1 cellular context compared by ENCODE assay signal in the genomic region with DNA sequence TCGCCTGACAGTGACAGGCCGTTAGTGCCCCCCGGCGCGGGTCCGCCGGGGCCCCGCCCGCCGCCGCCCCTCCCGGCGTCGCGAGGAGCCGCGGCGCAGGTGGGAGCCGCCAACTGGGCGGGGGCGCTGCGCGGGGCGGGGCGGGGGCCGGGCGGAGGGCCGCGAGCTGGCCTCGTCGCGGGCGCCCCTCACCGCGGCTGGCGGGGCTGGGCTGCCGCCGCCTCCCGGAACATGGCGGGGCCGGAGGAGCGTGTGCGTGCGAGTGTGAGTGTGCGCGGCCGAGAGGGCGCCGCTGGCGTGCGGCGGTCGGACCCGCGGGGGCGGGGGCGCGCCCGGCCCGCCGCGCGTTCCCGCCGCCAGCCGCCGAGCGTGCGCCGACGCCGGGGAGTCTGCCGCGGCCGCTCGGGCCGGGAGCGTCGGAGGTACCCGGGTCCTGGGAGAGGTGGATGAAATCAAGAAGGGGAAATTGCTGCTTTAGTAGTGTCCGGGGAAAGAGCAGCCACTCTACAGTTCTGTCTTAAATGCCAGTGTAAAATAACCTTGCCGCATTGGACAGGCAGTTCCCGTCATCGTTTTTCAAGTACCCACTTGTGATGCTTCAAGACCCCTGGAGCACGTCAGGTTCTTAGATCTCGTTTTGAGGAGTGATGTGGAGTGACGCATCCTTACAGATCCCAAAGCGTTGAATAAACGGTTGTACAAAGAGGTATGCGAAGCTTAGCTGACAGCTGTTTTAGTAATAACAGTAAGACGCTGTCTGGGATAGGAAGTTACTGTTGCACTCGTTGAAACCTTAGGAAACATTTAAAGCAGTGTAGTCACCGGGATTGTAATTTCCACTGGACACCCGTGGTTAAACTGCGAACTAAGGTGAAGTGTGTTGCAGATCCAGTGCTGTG.
TF ChIP-seq lines count a peak whose summit lies in the region.

No MANE protein-coding gene starts in this region.

TF ChIP-seq in HEK293, 187 proteins besides CTCF, POLR2A, EP300 and RAD21 (continued from another document):
- 0 out of 2 replicates have a peak, but pooled peaks have one; percentile 27 for TF ChIP-seq ATF2 (tag by site-specific recombination; IDR thresholded peaks at IDR 0.05; ENCODE audit: low read depth)
- no peak for TF ChIP-seq ZNF169 (tag by site-specific recombination; IDR thresholded peaks at IDR 0.05)
- TF ChIP-seq MYNN (tag by site-specific recombination; IDR thresholded peaks at IDR 0.05; ENCODE audit: borderline replicate concordance): no peak
- TF ChIP-seq MZF1 (tag by site-specific recombination; IDR thresholded peaks at IDR 0.05; ENCODE audit: borderline replicate concordance): 0 out of 2 replicates have a peak, but pooled peaks have one; percentile 34
- TF ChIP-seq ZBTB20 (tag by site-specific recombination; IDR thresholded peaks at IDR 0.05): peak; percentile 54; the same call in 1 of the 2 replicates
- 0 out of 2 replicates have a peak, but pooled peaks have one; percentile 49 for TF ChIP-seq ZBTB21 (tag by site-specific recombination; IDR thresholded peaks at IDR 0.05)
- no peak for TF ChIP-seq ZNF211 (tag by site-specific recombination; IDR thresholded peaks at IDR 0.05; ENCODE audit: low read depth)
- TF ChIP-seq ZXDB (tag by site-specific recombination; IDR thresholded peaks at IDR 0.05): peak; percentile 55; the same call in 1 of the 2 replicates
- TF ChIP-seq ZNF280C (tag by site-specific recombination; IDR thresholded peaks at IDR 0.05): no peak
- TF ChIP-seq ZNF366 (tag by site-specific recombination; conservative IDR thresholded peaks at IDR 0.05): peak; percentile 35; the same call in 1 of the 2 replicates
- no peak for TF ChIP-seq ZNF843 (tag by site-specific recombination; IDR thresholded peaks at IDR 0.05)
- TF ChIP-seq IKZF3 (tag by site-specific recombination; IDR thresholded peaks at IDR 0.05): peak; percentile 28; the same call in 1 of the 2 replicates
- TF ChIP-seq, protein P1, sequence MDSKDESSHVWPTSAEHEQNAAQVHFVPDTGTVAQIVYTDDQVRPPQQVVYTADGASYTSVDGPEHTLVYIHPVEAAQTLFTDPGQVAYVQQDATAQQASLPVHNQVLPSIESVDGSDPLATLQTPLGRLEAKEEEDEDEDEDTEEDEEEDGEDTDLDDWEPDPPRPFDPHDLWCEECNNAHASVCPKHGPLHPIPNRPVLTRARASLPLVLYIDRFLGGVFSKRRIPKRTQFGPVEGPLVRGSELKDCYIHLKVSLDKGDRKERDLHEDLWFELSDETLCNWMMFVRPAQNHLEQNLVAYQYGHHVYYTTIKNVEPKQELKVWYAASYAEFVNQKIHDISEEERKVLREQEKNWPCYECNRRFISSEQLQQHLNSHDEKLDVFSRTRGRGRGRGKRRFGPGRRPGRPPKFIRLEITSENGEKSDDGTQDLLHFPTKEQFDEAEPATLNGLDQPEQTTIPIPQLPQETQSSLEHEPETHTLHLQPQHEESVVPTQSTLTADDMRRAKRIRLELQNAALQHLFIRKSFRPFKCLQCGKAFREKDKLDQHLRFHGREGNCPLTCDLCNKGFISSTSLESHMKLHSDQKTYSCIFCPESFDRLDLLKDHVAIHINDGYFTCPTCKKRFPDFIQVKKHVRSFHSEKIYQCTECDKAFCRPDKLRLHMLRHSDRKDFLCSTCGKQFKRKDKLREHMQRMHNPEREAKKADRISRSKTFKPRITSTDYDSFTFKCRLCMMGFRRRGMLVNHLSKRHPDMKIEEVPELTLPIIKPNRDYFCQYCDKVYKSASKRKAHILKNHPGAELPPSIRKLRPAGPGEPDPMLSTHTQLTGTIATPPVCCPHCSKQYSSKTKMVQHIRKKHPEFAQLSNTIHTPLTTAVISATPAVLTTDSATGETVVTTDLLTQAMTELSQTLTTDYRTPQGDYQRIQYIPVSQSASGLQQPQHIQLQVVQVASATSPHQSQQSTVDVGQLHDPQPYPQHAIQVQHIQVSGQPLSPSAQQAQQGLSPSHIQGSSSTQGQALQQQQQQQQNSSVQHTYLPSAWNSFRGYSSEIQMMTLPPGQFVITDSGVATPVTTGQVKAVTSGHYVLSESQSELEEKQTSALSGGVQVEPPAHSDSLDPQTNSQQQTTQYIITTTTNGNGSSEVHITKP (tag by site-specific recombination; IDR thresholded peaks at IDR 0.05): peak; percentile 84
- TF ChIP-seq ZNF335 (tag by site-specific recombination; conservative IDR thresholded peaks at IDR 0.05): peak; percentile 94
- no peak for TF ChIP-seq ZNF114 (tag by site-specific recombination; IDR thresholded peaks at IDR 0.05)
- peak; percentile 56; the same call in 1 of the 2 replicates for TF ChIP-seq ZNF600 (tag by site-specific recombination; IDR thresholded peaks at IDR 0.05)
